14 cellular contexts compared by ENCODE assay signal in the genomic region with DNA sequence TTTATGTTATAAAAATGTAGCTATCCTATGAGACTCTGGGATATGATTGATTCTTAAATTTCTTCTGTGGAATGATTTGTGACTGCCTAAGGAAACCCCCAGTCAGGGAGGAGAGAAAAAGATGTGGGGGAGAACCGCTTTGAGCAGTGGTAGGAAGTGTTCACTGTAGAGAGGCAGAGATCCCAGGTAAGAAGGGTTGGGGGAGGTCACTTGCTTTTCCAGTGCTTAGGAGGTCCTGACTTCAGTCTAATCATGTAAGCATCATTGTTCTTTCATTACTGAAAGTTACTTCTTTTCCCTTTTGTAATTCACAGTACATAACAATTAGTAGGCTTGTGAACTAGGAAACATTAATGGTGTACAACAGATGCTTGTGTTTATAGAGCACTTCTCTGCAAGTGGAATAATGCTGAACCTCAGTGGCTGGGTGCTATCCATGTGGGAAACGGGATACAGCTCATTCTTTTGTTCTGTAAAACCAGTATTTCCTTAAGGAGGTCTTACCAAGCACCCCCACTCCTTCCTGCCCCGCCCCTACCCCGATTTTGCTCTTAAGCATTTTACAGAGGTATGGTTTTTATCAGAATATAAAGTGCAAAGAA.
DNase-seq lines count a peak whose midpoint lies in the region; ATAC-seq, FAIRE-seq and TF ChIP-seq lines count a peak whose summit lies in the region.
"Had no signal": no experiment of that assay in that cellular context is flagged by ENCODE, and none has a peak within 500 bp of the region (broad histone marks: within the 10 kb centered on the region; RNA-seq: fewer than 3 reads in every experiment).

No MANE protein-coding gene starts in this region.

- H3K27ac ChIP-seq in IMR-90 (ENCODE audit: insufficient read depth, low read length) (no peak overlapping the region), K562 (ENCODE audit: extremely low read depth, low read depth, low read length) (no peak overlapping the region), mesendoderm (ENCODE audit: low read depth, low read length) (no peak overlapping the region)
- H3K27ac ChIP-seq: BLaER1, neutrophil, vagina, WERI-Rb-1 had no signal

- no TSS peak for BruUV-seq in IMR-90 (replicated peaks; lab: Mats Ljungman, UMichigan)
- BruUV-seq in K562 (replicated peaks; lab: Mats Ljungman, UMichigan): no TSS peak

- H3K9me1 ChIP-seq in IMR-90 (ENCODE audit: insufficient read depth, low read length): no peaks in the 10 kb centered on the region
- no peaks in the 10 kb centered on the region for H3K9me1 ChIP-seq in K562 (ENCODE audit: control insufficient read depth, insufficient read depth, low read length)

- H2BK5ac ChIP-seq in IMR-90 (ENCODE audit: low read depth, low read length, poor library complexity, severe bottlenecking): no peak overlapping the region
- H2BK5ac ChIP-seq in mesendoderm (ENCODE audit: low read length): no peak overlapping the region

- CTCF ChIA-PET in IMR-90 (lab: Yijun Ruan, JAX): interaction anchor here (0.6 kb wide), 2 partner anchors 9 to 12 kb away, joined by 3 to 4 read pairs; no protein-coding TSS in a partner anchor
- CTCF ChIA-PET in K562 (lab: Yijun Ruan, JAX; ENCODE audit: low intra/inter-chr PET ratio): interaction anchor here (0.6 to 6.9 kb wide), 9 partner anchors 9 to 188 kb away, joined by 3 to 143 read pairs (median 4); a partner anchor contains a TSS

- H3K79me2 ChIP-seq in K562 (ENCODE audit: control insufficient read depth, insufficient read depth, low read length): no peaks in the 10 kb centered on the region; the same call in 2 of the 3 replicates
- no peaks in the 10 kb centered on the region for H3K79me2 ChIP-seq in mesendoderm (ENCODE audit: control insufficient read depth, insufficient read depth, low read length)

- TF ChIP-seq POLR2A in IMR-90 (IDR thresholded peaks at IDR 0.05; ENCODE audit: low read depth, low read length): no peak
- TF ChIP-seq POLR2A in K562 (conservative IDR thresholded peaks at IDR 0.05): no peak

- intact Hi-C loops in IMR-90 (cut with micrococcal nuclease) (loop anchor here (1.0 kb wide), 2 partner anchors 130 to 188 kb away; no protein-coding TSS in a partner anchor), K562 (cut with micrococcal nuclease) (loop anchor here (1.0 to 5.0 kb wide), 3 partner anchors 111 to 188 kb away; no protein-coding TSS in a partner anchor)

- H3K14ac ChIP-seq in IMR-90 (replicated peaks; ENCODE audit: low read depth, low read length): no peak overlapping the region

- H3K23ac ChIP-seq in IMR-90 (ENCODE audit: low read depth, low read length) (peak overlapping the region; percentile 49; the same call in 1 of the 2 replicates), mesendoderm (ENCODE audit: low read length) (no peak overlapping the region)

- no peak overlapping the region for H2AFZ ChIP-seq in IMR-90 (replicated peaks; ENCODE audit: low read length, poor library complexity)
- no peak overlapping the region for H2AFZ ChIP-seq in K562 (ENCODE audit: low read depth, low read length)

- 100% methylated on average over 1 of the region's 4 CpGs; no CpG with 5 or more reads in 1 of the 2 experiments for WGBS in IMR-90 (ENCODE audit: extremely low coverage in 2 of 2, insufficient read length in 1 of 2), 2 experiments
- WGBS in K562 (ENCODE audit: insufficient coverage, low coverage, missing lambda C conversion rate): 53% methylated on average over 4 of the region's 4 CpGs
- no CpG with 5 or more reads among the region's 4 CpGs for WGBS in mesendoderm (ENCODE audit: extremely low coverage, insufficient coverage, low lambda C conversion rate)

- no peak for FAIRE-seq in K562 (lab: Jason Lieb, UNC)
- FAIRE-seq: HTR-8/SVneo had no signal

- no peaks in the 10 kb centered on the region for H3K27me3 ChIP-seq in IMR-90 (ENCODE audit: control insufficient read depth, insufficient read depth, low read length)
- H3K27me3 ChIP-seq in K562 (ENCODE audit: control insufficient read depth in 2 of 2, insufficient read depth in 2 of 2, low read length in 2 of 2): no peaks in the 10 kb centered on the region
- no peaks in the 10 kb centered on the region for H3K27me3 ChIP-seq in mesendoderm (ENCODE audit: insufficient read depth, low read length, poor library complexity)
- H3K27me3 ChIP-seq: BLaER1, neutrophil, vagina had no signal

- peak overlapping the region; percentile 57 for H4K91ac ChIP-seq in IMR-90 (ENCODE audit: insufficient read depth, low read depth, low read length)

- dilution Hi-C loops in IMR-90 (cut with HindIII; ENCODE audit: low sequenced_read_pairs, unreplicated experiment): no loop called here

- H3K9ac ChIP-seq in IMR-90 (ENCODE audit: low read depth, low read length) (no peak overlapping the region), K562 (ENCODE audit: insufficient read depth in 1 of 2, low read depth in 2 of 2, low read length in 2 of 2) (no peak overlapping the region), mesendoderm (ENCODE audit: low read length) (no peak overlapping the region)
- H3K9ac ChIP-seq: BLaER1 had no signal

- H3K4me3 ChIP-seq in IMR-90 (ENCODE audit: insufficient read depth, low read depth, low read length) (no peak overlapping the region), K562 (no peak overlapping the region), mesendoderm (ENCODE audit: low read length) (no peak overlapping the region)
- H3K4me3 ChIP-seq: BLaER1, vagina had no signal

- peaks cover 0 to 5% of the 10 kb centered on the region in 2 experiments; a peak in 2 of 4 replicates for H3K79me1 ChIP-seq in IMR-90 (ENCODE audit: low read depth in 1 of 2, low read length in 2 of 2)
- no peaks in the 10 kb centered on the region for H3K79me1 ChIP-seq in mesendoderm (ENCODE audit: low read length)

- peak overlapping the region; percentile 18 for H3K4ac ChIP-seq in IMR-90 (ENCODE audit: low read depth, low read length)
- no peak overlapping the region for H3K4ac ChIP-seq in mesendoderm (ENCODE audit: low read depth, low read length)

- no peak overlapping the region for H4K8ac ChIP-seq in IMR-90 (ENCODE audit: low read depth in 2 of 2, low read length in 2 of 2)
- H4K8ac ChIP-seq in mesendoderm (ENCODE audit: low read depth, low read length): no peak overlapping the region

- H2BK15ac ChIP-seq in IMR-90 (ENCODE audit: low read depth, low read length): peak overlapping the region; percentile 12; the same call in 1 of the 3 replicates
- no peak overlapping the region for H2BK15ac ChIP-seq in mesendoderm (replicated peaks; ENCODE audit: low read depth)

- in situ Hi-C loops in IMR-90 (cut with MboI; ENCODE audit: low sequenced_read_pairs): loop anchor here (5.0 kb wide), 2 partner anchors 131 to 186 kb away; no protein-coding TSS in a partner anchor
- in situ Hi-C loops in K562 (cut with MboI): loop anchor here (10.0 kb wide), 1 partner anchor 114 kb away; no protein-coding TSS in a partner anchor

- H2BK120ac ChIP-seq in IMR-90 (ENCODE audit: low read depth, low read length) (0 out of 2 replicates have a peak overlapping the region, but pooled peaks have one; percentile 14), mesendoderm (ENCODE audit: low read depth, low read length) (no peak overlapping the region)

- peaks cover 3% of the 10 kb centered on the region; the same call in 1 of the 2 replicates for H3K4me1 ChIP-seq in IMR-90 (ENCODE audit: control insufficient read depth, insufficient read depth, low read length)
- H3K4me1 ChIP-seq in K562 (replicated peaks in 1 of 2; ENCODE audit: control insufficient read depth in 2 of 2, insufficient read depth in 2 of 2, low read length in 2 of 2): peaks cover 0 to 4% of the 10 kb centered on the region in 2 experiments; a peak in 4 of 5 replicates
- no peaks in the 10 kb centered on the region for H3K4me1 ChIP-seq in mesendoderm (ENCODE audit: control insufficient read depth, low read depth, low read length)
- H3K4me1 ChIP-seq: BLaER1, vagina had no signal

- H2BK20ac ChIP-seq in IMR-90 (ENCODE audit: low read depth, low read length): no peak overlapping the region

- H3K4me2 ChIP-seq in IMR-90 (ENCODE audit: low read depth, low read length): no peak overlapping the region
- no peak overlapping the region for H3K4me2 ChIP-seq in K562 (ENCODE audit: insufficient read depth, low read length)
- no peak overlapping the region for H3K4me2 ChIP-seq in mesendoderm (ENCODE audit: low read length)
- H3K4me2 ChIP-seq: BLaER1 had no signal

- DNase-seq in NCI-H2029 (lab: John Stamatoyannopoulos, UW) (peak; percentile 15), NCI-H2029 treated with DMSO at 0.1 percent for 48 hours (lab: John Stamatoyannopoulos, UW) (no peak), IMR-90 (no peak), K562 (ENCODE audit: extremely low read depth in 1 of 4, low spot score in 3 of 4) (no peak), mesendoderm (peak; percentile 29), GM03348 (ENCODE audit: low spot score) (no peak)
- DNase-seq: cerebellar nuclear complex had no signal

- POLR2A ChIA-PET in IMR-90 (lab: Charles Lee; ENCODE audit: unreplicated experiment): no interaction called here
- POLR2A ChIA-PET in K562 (lab: Yijun Ruan, JAX): no interaction called here

- TF ChIP-seq CTCF in IMR-90 (conservative IDR thresholded peaks at IDR 0.05; ENCODE audit: low read depth, low read length) (no peak), K562 (IDR thresholded peaks at IDR 0.05 in 2 of 3, conservative IDR thresholded peaks at IDR 0.05 in 1 of 3; ENCODE audit: insufficient read depth in 2 of 3, low read depth in 1 of 3, low read length in 3 of 3) (no peak)

- TF ChIP-seq RAD21 in IMR-90 (IDR thresholded peaks at IDR 0.05; ENCODE audit: low read length) (no peak), K562 (CRISPR knock-in tag; conservative IDR thresholded peaks at IDR 0.05 in 1 of 2, IDR thresholded peaks at IDR 0.05 in 1 of 2) (no peak)

- ATAC-seq in IMR-90 (ENCODE audit: low read depth): 0 out of 2 replicates have a peak, but pooled peaks have one; percentile 18
- peak; percentile 36 for ATAC-seq in K562
- no peak for ATAC-seq in HG02884 (IDR thresholded peaks at IDR 0.05; ENCODE audit: unreplicated experiment)
- ATAC-seq in HG03378 (IDR thresholded peaks at IDR 0.05; ENCODE audit: unreplicated experiment): no peak

- H3K36me3 ChIP-seq in IMR-90 (ENCODE audit: control insufficient read depth, insufficient read depth, low read length): no peaks in the 10 kb centered on the region
- H3K36me3 ChIP-seq in K562 (ENCODE audit: control insufficient read depth, insufficient read depth, low read length): peaks cover 29% of the 10 kb centered on the region; the same call in 2 of the 3 replicates
- H3K36me3 ChIP-seq in mesendoderm (ENCODE audit: control insufficient read depth, insufficient read depth, low read length): no peaks in the 10 kb centered on the region
- H3K36me3 ChIP-seq: BLaER1, neutrophil, vagina, WERI-Rb-1 had no signal

- no peak for TF ChIP-seq EP300 in K562 (IDR thresholded peaks at IDR 0.05; ENCODE audit: low read length)

- H4K20me1 ChIP-seq in IMR-90 (ENCODE audit: insufficient read depth, low read length): no peaks in the 10 kb centered on the region
- H4K20me1 ChIP-seq in K562 (replicated peaks; ENCODE audit: control insufficient read depth, insufficient read depth, low read length): no peaks in the 10 kb centered on the region; the same call in 1 of the 2 replicates
- H4K20me1 ChIP-seq: BLaER1 had no signal

- H3K9me3 ChIP-seq in IMR-90 (ENCODE audit: control insufficient read depth, insufficient read depth, low read length) (no peaks in the 10 kb centered on the region), K562 (replicated peaks; ENCODE audit: control insufficient read depth, insufficient read depth, low read depth, low read length) (no peaks in the 10 kb centered on the region)
- H3K9me3 ChIP-seq: BLaER1, neutrophil, vagina had no signal

- H3K56ac ChIP-seq in IMR-90 (ENCODE audit: extremely low read depth, insufficient read depth, low read length) (no peak overlapping the region), mesendoderm (ENCODE audit: low read length) (peak overlapping the region; percentile 51)

- no peak overlapping the region for H2AK5ac ChIP-seq in IMR-90 (ENCODE audit: low read depth, low read length)
- no peak overlapping the region for H2AK5ac ChIP-seq in mesendoderm (ENCODE audit: low read length)

- H2AK9ac ChIP-seq in IMR-90 (replicated peaks; ENCODE audit: low read depth, low read length, poor library complexity): no peak overlapping the region

- H3K18ac ChIP-seq in IMR-90 (ENCODE audit: low read depth, low read length) (no peak overlapping the region), mesendoderm (ENCODE audit: low read length) (no peak overlapping the region)

- H4K5ac ChIP-seq in IMR-90 (ENCODE audit: low read depth, low read length) (no peak overlapping the region), mesendoderm (ENCODE audit: low read length) (no peak overlapping the region)

Comparison
In these comparisons a context has a peak if more than half of its experiments do, and no peak if none do; other contexts are left out.
1. DNase-seq: peak in NCI-H2029 (single experiment) and mesendoderm (single experiment); none in NCI-H2029 treated with DMSO at 0.1 percent for 48 hours (single experiment), IMR-90 (single experiment), K562 (0 of 4) and GM03348 (single experiment).
2. ATAC-seq: peak in IMR-90 (single experiment) and K562 (single experiment); none in HG02884 (single experiment) and HG03378 (single experiment).